Comparison of ENCODE assay signal across 20 cellular contexts in the genomic region with DNA sequence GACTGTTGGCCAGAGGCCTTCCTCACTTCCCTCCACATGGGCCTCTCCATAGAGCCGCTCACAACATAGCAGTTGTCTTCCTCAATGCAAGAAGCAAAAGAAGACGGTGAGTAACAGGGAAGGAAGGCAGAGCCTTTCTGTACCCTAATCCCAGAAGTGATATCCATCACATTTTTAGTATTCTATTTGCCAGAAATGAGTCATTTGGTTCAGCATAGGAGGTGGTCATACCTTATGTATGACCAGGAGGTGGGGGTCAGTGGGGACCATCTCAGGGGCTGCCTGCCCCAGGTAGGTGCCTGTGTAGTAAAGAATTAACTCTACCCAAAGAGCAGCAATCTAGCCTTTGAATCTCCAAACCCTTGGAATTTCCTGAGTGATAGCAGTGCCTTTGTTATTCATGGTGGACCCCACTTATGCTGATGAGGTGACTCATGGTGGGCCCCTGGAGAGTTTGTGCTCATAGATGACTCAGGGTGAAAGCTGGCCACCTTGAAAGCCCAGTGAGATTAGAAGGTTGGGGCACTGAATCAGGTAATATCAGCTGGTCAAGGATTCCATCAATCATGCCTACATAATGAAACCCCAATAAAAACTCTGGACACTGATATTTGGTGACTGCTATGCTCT.
DNase-seq lines count a peak whose midpoint lies in the region; FAIRE-seq and TF ChIP-seq lines count a peak whose summit lies in the region.
"Had no signal": no experiment of that assay in that cellular context is flagged by ENCODE, and none has a peak within 500 bp of the region (broad histone marks: within the 10 kb centered on the region; RNA-seq: fewer than 3 reads in every experiment).

No MANE protein-coding gene starts in this region.

- H4K91ac ChIP-seq in H9 (ENCODE audit: insufficient read length, low read depth, low read length) (no peak overlapping the region), H1 (replicated peaks; ENCODE audit: insufficient read length, low read length) (no peak overlapping the region)

- H3K9ac ChIP-seq in H9 (ENCODE audit: extremely low read depth, insufficient read length, low read length) (no peak overlapping the region), H1 (replicated peaks in 1 of 4; ENCODE audit: extremely low read depth in 1 of 4, low read depth in 3 of 4, low read length in 3 of 4) (no peak overlapping the region)
- H3K9ac ChIP-seq: BLaER1 had no signal

- H3K4ac ChIP-seq in H9 (ENCODE audit: low read depth, low read length) = no peak overlapping the region
- no peak overlapping the region for H3K4ac ChIP-seq in H1 (replicated peaks; ENCODE audit: insufficient read length, low read depth, low read length)

- H2BK12ac ChIP-seq in H9 (ENCODE audit: insufficient read length, low read depth, low read length) (peak overlapping the region; percentile 73), H1 (ENCODE audit: low read depth, low read length) (no peak overlapping the region)

- H3K23ac ChIP-seq in H9 (ENCODE audit: insufficient read length, low read depth, low read length) (no peak overlapping the region), H1 (ENCODE audit: insufficient read length) (no peak overlapping the region)

- H3K36me3 Mint-ChIP-seq in H9 (ENCODE audit: insufficient read depth in 1 of 3, low read depth in 3 of 3) = peaks cover 0 to 22% (median 16%) of the 10 kb centered on the region in 3 experiments; a peak in 6 of 7 replicates
- H3K36me3 Mint-ChIP-seq in nephron progenitor cell (ENCODE audit: low read depth) = no peaks in the 10 kb centered on the region
- H3K36me3 Mint-ChIP-seq: CD8-positive, alpha-beta T cell had no signal

- H3K27me3 ChIP-seq in H9 (ENCODE audit: insufficient read depth, low read length) (no peaks in the 10 kb centered on the region), H1 (replicated peaks in 1 of 4; ENCODE audit: control insufficient read depth in 3 of 4, extremely low read depth in 1 of 4, insufficient read depth in 3 of 4, low read length in 3 of 4) (no peaks in the 10 kb centered on the region)
- H3K27me3 ChIP-seq: BLaER1 had no signal

- peaks cover 21% of the 10 kb centered on the region for H3K9me3 ChIP-seq in H9 (ENCODE audit: control insufficient read depth, low read depth, low read length)
- H3K9me3 ChIP-seq in H1 (ENCODE audit: insufficient read depth in 2 of 2, low read depth in 1 of 2, low read length in 1 of 2) = peaks cover 18 to 21% of the 10 kb centered on the region in 2 experiments; a peak in 3 of 4 replicates

- H2AFZ ChIP-seq in H9 (ENCODE audit: low read length) (no peak overlapping the region), H1 (ENCODE audit: low read length) (no peak overlapping the region)

- no peak overlapping the region for H3K4me2 ChIP-seq in H9 (ENCODE audit: insufficient read depth, insufficient read length, low read length)
- no peak overlapping the region for H3K4me2 ChIP-seq in H1 (ENCODE audit: insufficient read depth in 1 of 2, low read depth in 2 of 2, low read length in 2 of 2)
- H3K4me2 ChIP-seq: BLaER1 had no signal

- TF ChIP-seq RAD21 in H1 (IDR thresholded peaks at IDR 0.05 in 1 of 2, conservative IDR thresholded peaks at IDR 0.05 in 1 of 2; ENCODE audit: low read depth in 2 of 2, low read length in 2 of 2) = no peak

- CTCF ChIA-PET in H1 (lab: Charles Lee; ENCODE audit: partially characterized antibody) = interaction anchor here (0.6 to 1.3 kb wide), 4 partner anchors 9 to 1446 kb away, joined by 3 read pairs; no protein-coding TSS in a partner anchor

- no peak overlapping the region for H3K18ac ChIP-seq in H9 (ENCODE audit: insufficient read length, low read depth, low read length)
- no peak overlapping the region for H3K18ac ChIP-seq in H1 (ENCODE audit: extremely low read depth, low read length)

- no peak overlapping the region for H3T11ph ChIP-seq in H9 (ENCODE audit: low read length)

- no peak for FAIRE-seq in H1 (lab: Jason Lieb, UNC)
- FAIRE-seq: A204.1, GM12878 had no signal

- H3K4me1 ChIP-seq in H9 (ENCODE audit: insufficient read depth, low read length) (no peaks in the 10 kb centered on the region), H1 (replicated peaks in 1 of 4; ENCODE audit: control insufficient read depth in 3 of 4, insufficient read depth in 4 of 4, low read length in 3 of 4) (no peaks in the 10 kb centered on the region)

- H3K56ac ChIP-seq in H9 (ENCODE audit: insufficient read length, low read depth, low read length) (no peak overlapping the region), H1 (replicated peaks; ENCODE audit: insufficient read length, low read depth, low read length) (no peak overlapping the region)

- H4K8ac ChIP-seq in H9 (replicated peaks; ENCODE audit: insufficient read length, low read depth, low read length) (no peak overlapping the region), H1 (ENCODE audit: extremely low read depth, insufficient read depth, low read length) (no peak overlapping the region)

- H3K27ac ChIP-seq in H9 (ENCODE audit: insufficient read length, low read depth, low read length) = peak overlapping the region; percentile 46
- no peak overlapping the region for H3K27ac ChIP-seq in H1 (ENCODE audit: low read depth, low read length)
- no peak overlapping the region for H3K27ac ChIP-seq in coronary artery
- H3K27ac ChIP-seq: BLaER1, SK-N-MC had no signal

- no peak for TF ChIP-seq CTCF in H9 (conservative IDR thresholded peaks at IDR 0.05)
- TF ChIP-seq CTCF in H1 (IDR thresholded peaks at IDR 0.05; ENCODE audit: control extremely low read depth in 1 of 3, insufficient read depth in 1 of 3, low read depth in 1 of 3, low read length in 3 of 3) = no peak
- no peak for TF ChIP-seq CTCF in coronary artery (IDR thresholded peaks at IDR 0.05)
- no peak for TF ChIP-seq CTCF in nephron progenitor cell (IDR thresholded peaks at IDR 0.05)

- peaks cover 0 to 5% (median 0%) of the 10 kb centered on the region in 4 experiments; a peak in 1 of 8 replicates for H3K36me3 ChIP-seq in H1 (ENCODE audit: control insufficient read depth in 2 of 4, insufficient read depth in 4 of 4, low read length in 3 of 4)
- H3K36me3 ChIP-seq: BLaER1 had no signal

- no CpG with 5 or more reads among the region's 2 CpGs for WGBS in H9 (ENCODE audit: extremely low coverage, insufficient read length, low lambda C conversion rate)
- 71% methylated on average over 2 of the region's 2 CpGs; no CpG with 5 or more reads in 1 of the 2 experiments for WGBS in H1 (ENCODE audit: extremely low coverage in 1 of 2, insufficient coverage in 1 of 2, insufficient read length in 1 of 2, insufficient replicate concordance in 2 of 2, low coverage in 1 of 2, low lambda C conversion rate in 2 of 2, missing lambda C conversion rate in 1 of 2), 2 experiments

- H3K27ac Mint-ChIP-seq in H9 = no peak overlapping the region
- no peak overlapping the region for H3K27ac Mint-ChIP-seq in nephron progenitor cell
- H3K27ac Mint-ChIP-seq: CD8-positive, alpha-beta T cell; HFFc6 had no signal

- no peak overlapping the region for H4K5ac ChIP-seq in H9 (ENCODE audit: insufficient read length, low read depth, low read length)
- no peak overlapping the region for H4K5ac ChIP-seq in H1 (ENCODE audit: insufficient read length, low read depth, low read length)

- no peaks in the 10 kb centered on the region for H3K79me1 ChIP-seq in H9 (ENCODE audit: insufficient read depth, low read depth, low read length, poor library complexity, severe bottlenecking)
- no peaks in the 10 kb centered on the region for H3K79me1 ChIP-seq in H1 (ENCODE audit: low read depth, low read length)

- DNase-seq in H9 = no peak
- DNase-seq in MV-4-11 (lab: John Stamatoyannopoulos, UW) = peak; percentile 13
- DNase-seq in H1 (ENCODE audit: low read depth in 1 of 2, low spot score in 2 of 2) = no peak
- DNase-seq in islet precursor cell = peak; percentile 40
- no peak for DNase-seq in cerebellar nuclear complex (lab: John Stamatoyannopoulos, UW)
- no peak for DNase-seq in coronary artery (ENCODE audit: low spot score)
- no peak for DNase-seq in nephron progenitor cell
- DNase-seq in DMS79 treated with DMSO at 0.1 percent for 48 hours (lab: John Stamatoyannopoulos, UW) = no peak
- DNase-seq: CD8-positive, alpha-beta T cell; GDM1; GOT3; HFFc6; NCI-H1417 treated with DMSO at 0.1 percent for 48 hours; NCI-H2081; NCI-H510A; NCI-H774 had no signal

- POLR2A ChIA-PET in H1 (lab: Charles Lee; ENCODE audit: partially characterized antibody) = no interaction called here

- no peak for TF ChIP-seq POLR2A in H1 (IDR thresholded peaks at IDR 0.05; ENCODE audit: control extremely low read depth in 1 of 2, low read depth in 2 of 2, low read length in 2 of 2)

- no peak overlapping the region for H2BK120ac ChIP-seq in H9 (ENCODE audit: low read depth, low read length, poor library complexity, severe bottlenecking)
- H2BK120ac ChIP-seq in H1 (replicated peaks; ENCODE audit: low read depth, low read length) = no peak overlapping the region

- H2AK5ac ChIP-seq in H9 (ENCODE audit: insufficient read length, low read length) = no peak overlapping the region
- no peak overlapping the region for H2AK5ac ChIP-seq in H1 (ENCODE audit: low read depth, low read length)

- no peak overlapping the region for H2BK20ac ChIP-seq in H9 (ENCODE audit: low read depth, low read length, poor library complexity, severe bottlenecking)
- no peak overlapping the region for H2BK20ac ChIP-seq in H1 (ENCODE audit: low read length)

- H3K4me3 ChIP-seq in H1 (ENCODE audit: extremely low read depth in 1 of 4, insufficient read depth in 2 of 4, low read depth in 3 of 4, low read length in 4 of 4) (no peak overlapping the region), coronary artery (no peak overlapping the region)
- H3K4me3 ChIP-seq: BLaER1, GM12878, SK-N-MC had no signal

- H2BK5ac ChIP-seq in H9 (ENCODE audit: insufficient read length, low read length) = no peak overlapping the region
- H2BK5ac ChIP-seq in H1 (ENCODE audit: low read depth, low read length) = no peak overlapping the region

- H3K9me3 Mint-ChIP-seq in H9 (peaks cover 21 to 27% of the 10 kb centered on the region in 2 experiments; a peak in 4 of 5 replicates), nephron progenitor cell (peaks cover 37% of the 10 kb centered on the region)
- H3K9me3 Mint-ChIP-seq: HFFc6 had no signal

- H3K4me3 Mint-ChIP-seq in H9 (no peak overlapping the region), nephron progenitor cell (no peak overlapping the region)
- H3K4me3 Mint-ChIP-seq: CD8-positive, alpha-beta T cell; HFFc6 had no signal

- H2BK15ac ChIP-seq in H9 (ENCODE audit: low read depth, low read length) = no peak overlapping the region
- no peak overlapping the region for H2BK15ac ChIP-seq in H1 (ENCODE audit: low read length)

- H3K4me1 Mint-ChIP-seq in H9 (no peaks in the 10 kb centered on the region), nephron progenitor cell (peaks cover 29% of the 10 kb centered on the region)

- no peaks in the 10 kb centered on the region for H4K20me1 ChIP-seq in H9 (ENCODE audit: control insufficient read depth, insufficient read depth, insufficient read length)
- no peaks in the 10 kb centered on the region for H4K20me1 ChIP-seq in H1 (replicated peaks in 1 of 2; ENCODE audit: control insufficient read depth in 1 of 2, insufficient read depth in 2 of 2, low read length in 2 of 2)
- H4K20me1 ChIP-seq: BLaER1 had no signal

- no peaks in the 10 kb centered on the region for H3K79me2 ChIP-seq in H9 (ENCODE audit: insufficient read depth, low read length)
- no peaks in the 10 kb centered on the region for H3K79me2 ChIP-seq in H1 (ENCODE audit: control insufficient read depth in 1 of 2, insufficient read depth in 2 of 2, low read length in 2 of 2)

- TF ChIP-seq EP300 in H1 (IDR thresholded peaks at IDR 0.05; ENCODE audit: borderline replicate concordance in 1 of 2, low read depth in 2 of 2, low read length in 2 of 2) = no peak

- no peaks in the 10 kb centered on the region for H3K27me3 Mint-ChIP-seq in H9 (ENCODE audit: low read depth)
- peaks cover 3% of the 10 kb centered on the region for H3K27me3 Mint-ChIP-seq in nephron progenitor cell (ENCODE audit: low read depth, poor library complexity)

- H3K23me2 ChIP-seq in H9 (ENCODE audit: insufficient read length, low read depth, low read length, poor library complexity, severe bottlenecking) (no peaks in the 10 kb centered on the region), H1 (ENCODE audit: low read depth, low read length) (no peaks in the 10 kb centered on the region)

- H3K14ac ChIP-seq in H9 (ENCODE audit: insufficient read depth, low read length) (no peak overlapping the region), H1 (ENCODE audit: insufficient read length) (no peak overlapping the region)

Comparison
In these comparisons a context has a peak if more than half of its experiments do, and no peak if none do; other contexts are left out.
1. DNase-seq: peak in MV-4-11 (single experiment) and islet precursor cell (single experiment); none in H9 (single experiment), H1 (0 of 2), cerebellar nuclear complex (0 of 2), coronary artery (single experiment), nephron progenitor cell (single experiment) and DMS79 treated with DMSO at 0.1 percent for 48 hours (single experiment).